Comparison of ENCODE assay signal across 21 cellular contexts in genomic region chr15:81442454-81442853, GRCh38.
DNase-seq lines count a peak whose midpoint lies in the region; ATAC-seq, FAIRE-seq and TF ChIP-seq lines count a peak whose summit lies in the region.
"Had no signal": no experiment of that assay in that cellular context is flagged by ENCODE, and none has a peak within 500 bp of the region (broad histone marks: within the 10 kb centered on the region; RNA-seq: fewer than 3 reads in every experiment).

No MANE protein-coding gene starts in this region.

- H3K27me3 Mint-ChIP-seq in GM23338 (ENCODE audit: insufficient read depth, low read depth, poor library complexity), result no peaks in the 10 kb centered on the region

- H3K36me3 ChIP-seq in right atrium auricular region (no peaks in the 10 kb centered on the region), GM23338 (ENCODE audit: insufficient read depth) (0 out of 2 replicates have a peak, but pooled peaks cover 5% of the 10 kb centered on the region)
- H3K36me3 ChIP-seq: BLaER1 treated with 17β-estradiol and CSF1 and Interleukin-3, amounts not matched to agents 10 nM and 100 nM had no signal

- H2AFZ ChIP-seq in GM23338, result no peak overlapping the region

- intact Hi-C loops in Right ventricle myocardium superior (cut with DNase I), result no loop called here

- peak; percentile 79 for ATAC-seq in Right ventricle myocardium superior (ENCODE audit: poor library complexity)
- ATAC-seq in GM23338, result no peak
- ATAC-seq: A549; CD8-positive, alpha-beta T cell had no signal

- H3K4me3 ChIP-seq in right atrium auricular region (no peak overlapping the region), GM23338 (no peak overlapping the region)
- H3K4me3 ChIP-seq: A549; BLaER1 treated with 17β-estradiol and CSF1 and Interleukin-3, amounts not matched to agents 10 nM and 100 nM had no signal

- TF ChIP-seq CTCF in right atrium auricular region (IDR thresholded peaks at IDR 0.05) (no peak), GM23338 (conservative IDR thresholded peaks at IDR 0.05; ENCODE audit: low read depth in 2 of 2) (no peak)

- no peaks in the 10 kb centered on the region for H3K9me2 ChIP-seq in GM23338 (ENCODE audit: insufficient read depth)

- H3K4me1 ChIP-seq in right atrium auricular region (no peaks in the 10 kb centered on the region), GM23338 (ENCODE audit: insufficient read depth) (peaks cover 18% of the 10 kb centered on the region; the same call in 1 of the 2 replicates)
- H3K4me1 ChIP-seq: A549; BLaER1 treated with 17β-estradiol and CSF1 and Interleukin-3, amounts not matched to agents 10 nM and 100 nM; Caco-2 had no signal

- peak overlapping the region; percentile 63; the same call in 1 of the 2 replicates for H3K4me2 ChIP-seq in GM23338
- H3K4me2 ChIP-seq: A549; BLaER1 treated with 17β-estradiol and CSF1 and Interleukin-3, amounts not matched to agents 10 nM and 100 nM had no signal

- H3K9me3 ChIP-seq in right atrium auricular region, result peaks cover 0 to 14% of the 10 kb centered on the region in 2 donors

- H4K20me1 ChIP-seq in GM23338 (replicated peaks; ENCODE audit: insufficient read depth), result no peaks in the 10 kb centered on the region
- H4K20me1 ChIP-seq: BLaER1 treated with 17β-estradiol and CSF1 and Interleukin-3, amounts not matched to agents 10 nM and 100 nM had no signal

- no peak overlapping the region for H3K27ac Mint-ChIP-seq in GM23338
- H3K27ac Mint-ChIP-seq: B cell; CD4-positive, alpha-beta T cell; CD8-positive, alpha-beta T cell had no signal

- H3K36me3 Mint-ChIP-seq in GM23338 (ENCODE audit: low read depth), result peaks cover 6% of the 10 kb centered on the region; the same call in 2 of the 3 replicates

- DNase-seq in Right ventricle myocardium superior (no peak), right atrium auricular region (ENCODE audit: low spot score) (no peak), GM23338 (ENCODE audit: low spot score) (no peak)
- no peak for DNase-seq in activated CD4-positive, CD25-positive, alpha-beta regulatory T cell (lab: John Stamatoyannopoulos, UW)
- DNase-seq: AML-193; Caco-2; Calu3; CD4-positive, alpha-beta T cell; CD8-positive, alpha-beta T cell; DMS79 treated with DMSO at 0.1 percent for 48 hours; GF-D8 had no signal

- H3K4me3 Mint-ChIP-seq in GM23338, result no peak overlapping the region
- H3K4me3 Mint-ChIP-seq: B cell; CD4-positive, alpha-beta T cell; CD8-positive, alpha-beta T cell had no signal

- H3K79me2 ChIP-seq in GM23338 (replicated peaks; ENCODE audit: insufficient read depth), result no peaks in the 10 kb centered on the region

- peaks cover 15% of the 10 kb centered on the region; the same call in 2 of the 3 replicates for H3K9me3 Mint-ChIP-seq in GM23338

- H3K27me3 ChIP-seq in right atrium auricular region (no peaks in the 10 kb centered on the region), GM23338 (ENCODE audit: insufficient read depth) (no peaks in the 10 kb centered on the region)
- H3K27me3 ChIP-seq: BLaER1 treated with 17β-estradiol and CSF1 and Interleukin-3, amounts not matched to agents 10 nM and 100 nM had no signal

- no peaks in the 10 kb centered on the region for H3F3A ChIP-seq in GM23338 (replicated peaks; ENCODE audit: low read depth)

- H3K4me1 Mint-ChIP-seq in GM23338, result peaks cover 18% of the 10 kb centered on the region
- H3K4me1 Mint-ChIP-seq: B cell had no signal

- no peak overlapping the region for H3K27ac ChIP-seq in right atrium auricular region
- no peak overlapping the region for H3K27ac ChIP-seq in GM23338 (ENCODE audit: low read depth)
- H3K27ac ChIP-seq: 22Rv1; A549; BLaER1 treated with 17β-estradiol and CSF1 and Interleukin-3, amounts not matched to agents 10 nM and 100 nM; C4-2B had no signal

- peak; percentile 15 for FAIRE-seq in endometrium (lab: Jason Lieb, UNC)
- FAIRE-seq: A549, D721Med, G401.6, GM12891, GM19239 had no signal

TF ChIP-seq in GM23338, 12 proteins besides CTCF, POLR2A, EP300 and RAD21:
- TF ChIP-seq JUNB (IDR thresholded peaks at IDR 0.05; ENCODE audit: unreplicated experiment) (no peak), REST (IDR thresholded peaks at IDR 0.05; ENCODE audit: unreplicated experiment) (no peak), ZNF331 (CRISPR knock-in tag; IDR thresholded peaks at IDR 0.05; ENCODE audit: low read depth) (no peak), STAT1 (IDR thresholded peaks at IDR 0.05; ENCODE audit: unreplicated experiment) (no peak), EZH2 (IDR thresholded peaks at IDR 0.05; ENCODE audit: low read depth, unreplicated experiment) (no peak), EZH2phosphoT487 (IDR thresholded peaks at IDR 0.05; ENCODE audit: unreplicated experiment) (no peak)
